In the genomic region with DNA sequence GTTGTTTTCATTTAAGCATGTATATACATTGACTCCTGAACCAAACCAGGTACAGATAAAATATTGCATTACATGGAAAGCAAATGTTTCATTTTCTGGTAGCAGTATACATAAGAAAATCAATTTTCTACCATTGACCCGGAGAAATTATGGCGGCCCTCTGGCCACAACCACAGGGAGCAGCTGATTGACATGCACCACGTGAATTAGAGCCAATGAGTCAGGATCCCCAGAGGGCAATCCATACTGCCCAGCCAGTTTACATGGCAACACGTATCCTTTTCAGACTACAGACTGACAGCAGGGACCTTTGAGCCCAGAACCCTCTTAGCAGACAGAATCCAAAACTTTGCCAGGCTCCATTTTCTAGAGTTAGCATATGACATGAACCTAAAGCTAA, we compare ENCODE assay signal across 12 cellular contexts.
"Had no signal": no experiment of that assay in that cellular context is flagged by ENCODE, and none has a peak within 500 bp of the region (broad histone marks: within the 10 kb centered on the region; RNA-seq: fewer than 3 reads in every experiment).

No MANE protein-coding gene starts in this region.

- H3K27ac Mint-ChIP-seq: activated CD4-positive, alpha-beta T cell treated with anti-CD3 and anti-CD28 coated beads, Interleukin-2, amount 10 ng/mL, durations not matched to agents 7 days and 5 days; nephron progenitor cell; T-helper 2 cell treated with Interferon-gamma antibody and Interleukin-4, amounts not matched to agents 5 μg/mL and 100 μg/mL, for 36 hours had no signal

- DNase-seq: activated CD4-positive, alpha-beta T cell treated with anti-CD3 and anti-CD28 coated beads, Interleukin-2, amount 10 ng/mL, durations not matched to agents 7 days and 5 days; activated CD8-positive, alpha-beta memory T cell treated with anti-CD3 and anti-CD28 coated beads for 24 hours; activated naive CD4-positive, alpha-beta T cell treated with anti-CD3 and anti-CD28 coated beads, Interleukin-2, amount 50 U/mL, for 16 hours; erythroblast; hippocampal formation; kidney glomerular epithelial cell; nephron progenitor cell; psoas muscle; right lobe of liver; stimulated activated naive CD8-positive, alpha-beta T cell treated with anti-CD3 and anti-CD28 coated beads, Interleukin-15, Interleukin-2, amounts not matched to agents 100 U/mL and 50 U/mL, for 24 hours; transverse colon had no signal

- ATAC-seq: psoas muscle; right lobe of liver; stimulated activated naive CD8-positive, alpha-beta T cell treated with anti-CD3 and anti-CD28 coated beads, Interleukin-15, Interleukin-2, amounts not matched to agents 100 U/mL and 50 U/mL, for 24 hours had no signal

- H3K36me3 ChIP-seq: right lobe of liver, transverse colon had no signal

- H3K4me1 ChIP-seq: psoas muscle had no signal

- H3K9me3 ChIP-seq: psoas muscle, right lobe of liver, transverse colon had no signal

- H3K4me3 Mint-ChIP-seq: activated CD4-positive, alpha-beta T cell treated with anti-CD3 and anti-CD28 coated beads, Interleukin-2, amount 10 ng/mL, durations not matched to agents 7 days and 5 days; nephron progenitor cell; T-helper 2 cell treated with Interferon-gamma antibody and Interleukin-4, amounts not matched to agents 5 μg/mL and 100 μg/mL, for 36 hours had no signal

- H3K27ac ChIP-seq: psoas muscle, right lobe of liver had no signal

- H3K4me3 ChIP-seq: psoas muscle, right lobe of liver, transverse colon had no signal

- H3K27me3 ChIP-seq: right lobe of liver had no signal

- H3K9me3 Mint-ChIP-seq: activated CD4-positive, alpha-beta T cell treated with anti-CD3 and anti-CD28 coated beads, Interleukin-2, amount 10 ng/mL, durations not matched to agents 7 days and 5 days; T-helper 2 cell treated with Interferon-gamma antibody and Interleukin-4, amounts not matched to agents 5 μg/mL and 100 μg/mL, for 36 hours had no signal
